In the genomic region with DNA sequence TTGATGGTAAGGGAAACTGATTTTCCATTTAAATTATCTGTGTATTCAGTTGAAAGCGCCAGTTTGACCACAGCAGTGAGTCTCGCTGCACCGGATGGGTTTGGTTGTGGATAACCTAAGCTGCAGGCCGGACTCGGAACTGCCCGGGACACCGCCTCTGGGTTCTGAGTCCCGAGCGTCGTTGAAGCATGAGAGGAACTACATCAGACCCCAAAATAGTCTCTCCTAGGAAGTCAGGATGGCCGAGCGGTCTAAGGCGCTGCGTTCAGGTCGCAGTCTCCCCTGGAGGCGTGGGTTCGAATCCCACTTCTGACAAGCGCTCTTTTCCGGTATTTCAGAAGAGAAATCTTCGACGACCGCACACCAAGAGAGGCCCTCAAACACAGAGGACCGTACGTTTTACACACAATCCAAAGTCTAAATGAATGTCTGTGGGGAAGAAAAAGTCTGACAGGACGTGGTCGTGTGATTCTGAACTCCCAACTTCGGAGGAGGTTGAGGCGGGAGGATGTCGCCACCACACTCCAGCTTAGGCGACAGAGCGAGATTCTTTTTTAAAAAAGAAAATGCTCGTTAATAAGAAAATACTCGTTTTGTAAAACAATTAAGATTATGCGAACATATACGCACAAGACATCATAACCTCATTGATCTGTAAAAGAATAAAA, we compare ENCODE assay signal across 8 cellular contexts. TPM values are rescaled to one million over a fixed set of nuclear protein-coding genes. Genes with fewer than 3 reads are reported as not detected.
DNase-seq lines count a peak whose midpoint lies in the region; ATAC-seq, FAIRE-seq and TF ChIP-seq lines count a peak whose summit lies in the region.

No MANE protein-coding gene starts in this region.

- H3K4me1 Mint-ChIP-seq in CD14-positive monocyte, result peaks cover 4% of the 10 kb centered on the region

- H3K4me3 ChIP-seq in mesodermal cell (ENCODE audit: extremely low read depth, insufficient read depth, low read length, poor library complexity, severe bottlenecking), result peak overlapping the region; percentile 43

- H3K4me3 Mint-ChIP-seq in CD14-positive monocyte, result no peak overlapping the region

- H3K36me3 Mint-ChIP-seq in CD14-positive monocyte, result no peaks in the 10 kb centered on the region

- no peaks in the 10 kb centered on the region for H3K9me3 ChIP-seq in mesodermal cell (ENCODE audit: control insufficient read depth, low read length)

- H3K36me3 ChIP-seq in mesodermal cell (ENCODE audit: control insufficient read depth, insufficient read depth, low read length), result no peaks in the 10 kb centered on the region

- FAIRE-seq in endometrium (lab: Jason Lieb, UNC), result peak; percentile 35

- H3K27me3 Mint-ChIP-seq in CD14-positive monocyte (ENCODE audit: low read depth in 3 of 3), result peaks cover 10 to 14% (median 13%) of the 10 kb centered on the region in 3 donors

- 0% methylated on average over 11 to 20 of the region's 35 CpGs for WGBS in mesodermal cell (ENCODE audit: insufficient coverage in 2 of 2), 2 experiments

- intact Hi-C loops in CD14-positive monocyte (cut with micrococcal nuclease), result loop anchor here (1.0 to 10.0 kb wide), 4 partner anchors 53 to 435 kb away; a partner anchor contains a TSS

- DNase-seq in CD14-positive monocyte (ENCODE audit: low spot score) (peak; percentile 85), NOMO-1 treated with DMSO at 0.1 percent for 48 hours (lab: John Stamatoyannopoulos, UW; ENCODE audit: unreplicated experiment) (peak; percentile 87)
- peak; percentile 50 for DNase-seq in activated CD8-positive, alpha-beta memory T cell treated with anti-CD3 and anti-CD28 coated beads, Interleukin-2, amount 50 U/mL, for 1 hour (ENCODE audit: extremely low read depth)
- DNase-seq in stimulated activated CD8-positive, alpha-beta memory T cell treated with anti-CD3 and anti-CD28 coated beads, Interleukin-15, amount 100 ng/mL, for 4 hours (ENCODE audit: low read depth in 2 of 2), result peak; percentile 55 to 70

- TF ChIP-seq CTCF in CD14-positive monocyte (IDR thresholded peaks at IDR 0.05), result no peak

- H3K9me3 Mint-ChIP-seq in CD14-positive monocyte, result peaks cover 0 to 2% (median 0%) of the 10 kb centered on the region in 7 donors

- no peaks in the 10 kb centered on the region for H3K4me1 ChIP-seq in mesodermal cell (ENCODE audit: control insufficient read depth, insufficient read depth, low read length, poor library complexity, severe bottlenecking)

- no peak overlapping the region for H3K27ac Mint-ChIP-seq in CD14-positive monocyte

- ATAC-seq in GM19455 (IDR thresholded peaks at IDR 0.05; ENCODE audit: unreplicated experiment) (peak; percentile 42), HG03575 (IDR thresholded peaks at IDR 0.05; ENCODE audit: extremely low read depth, insufficient number of reproducible peaks, low FRiP score, unreplicated experiment) (peak; percentile 34)

- H3K27ac ChIP-seq in mesodermal cell (ENCODE audit: low read depth, low read length, severe bottlenecking), result peak overlapping the region; percentile 80

RNA-seq across cellular contexts. Expression of a gene that starts 15.4 kb away (rescaled TPM):
- under 1 TPM; 0.52 to 0.97 TPM for polyA plus RNA-seq in CD14-positive monocyte
- 3.4 TPM for polyA plus RNA-seq in mesodermal cell (2013, experiment 1 of 2)
- 3.1 TPM for polyA plus RNA-seq in mesodermal cell (2013, experiment 2 of 2)

RNA-seq across cellular contexts. Expression of a gene that starts 54.8 kb away (rescaled TPM):
- polyA plus RNA-seq in CD14-positive monocyte, result 10 to 100 TPM; 84.0 to 84.6 TPM
- polyA plus RNA-seq in mesodermal cell (2013, experiment 1 of 2), result 71.3 TPM
- 71.8 TPM for polyA plus RNA-seq in mesodermal cell (2013, experiment 2 of 2)

RNA-seq across cellular contexts. Expression of a gene that starts 58.7 kb away (rescaled TPM):
- polyA plus RNA-seq in CD14-positive monocyte, result under 1 TPM; 0.15 to 0.18 TPM
- polyA plus RNA-seq in mesodermal cell (2013, experiment 1 of 2), result not detected
- not detected for polyA plus RNA-seq in mesodermal cell (2013, experiment 2 of 2)

Comparison
In these comparisons a context has a peak if more than half of its experiments do, and no peak if none do; other contexts are left out.
1. Peak in every context shown above with its lines: DNase-seq, ATAC-seq, H3K4me3 ChIP-seq and H3K27ac ChIP-seq.